ENCODE assay signal across 8 cellular contexts in genomic region chr6:136037246-136037884, GRCh38.
DNase-seq lines count a peak whose midpoint lies in the region; ATAC-seq and TF ChIP-seq lines count a peak whose summit lies in the region.

No MANE protein-coding gene starts in this region.

- no peaks in the 10 kb centered on the region for H3K27me3 ChIP-seq in hepatocyte

- H3K4me1 ChIP-seq in hepatocyte (ENCODE audit: insufficient read depth): peaks cover 24% of the 10 kb centered on the region

- H4K20me1 ChIP-seq in hepatocyte (ENCODE audit: insufficient read depth, poor library complexity, severe bottlenecking): no peaks in the 10 kb centered on the region

- peak overlapping the region; percentile 20 for H2AFZ ChIP-seq in hepatocyte

- no peaks in the 10 kb centered on the region for H3K36me3 ChIP-seq in hepatocyte (replicated peaks; ENCODE audit: insufficient read depth, low read depth)

- no peaks in the 10 kb centered on the region for H3K9me3 ChIP-seq in hepatocyte (ENCODE audit: low read depth)

- no peaks in the 10 kb centered on the region for H3K9me2 ChIP-seq in hepatocyte (replicated peaks; ENCODE audit: insufficient read depth)

- peak overlapping the region; percentile 59 for H3K27ac ChIP-seq in hepatocyte

- H3K4me2 ChIP-seq in hepatocyte: peak overlapping the region; percentile 59

- H3K79me2 ChIP-seq in hepatocyte: peaks cover 8% of the 10 kb centered on the region

- 61% methylated on average over 9 of the region's 9 CpGs for WGBS in hepatocyte (ENCODE audit: low lambda C conversion rate, missing lambda C conversion rate)

- peak; percentile 77 for ATAC-seq in GM21619 (IDR thresholded peaks at IDR 0.05; ENCODE audit: unreplicated experiment)

- TF ChIP-seq CTCF in hepatocyte (IDR thresholded peaks at IDR 0.05; ENCODE audit: poor library complexity): no peak

- peak; percentile 39 to 41 for DNase-seq in activated T-cell treated with anti-CD3 and anti-CD28 coated beads, Interleukin-2, amount 50 U/mL, for 48 hours
- DNase-seq in hepatocyte (ENCODE audit: low spot score) (no peak), RKO (ENCODE audit: low spot score) (no peak), germinal center (ENCODE audit: low spot score) (no peak), NCI-H526 (lab: John Stamatoyannopoulos, UW) (no peak)
- peak; percentile 43 for DNase-seq in stimulated activated CD8-positive, alpha-beta memory T cell treated with anti-CD3 and anti-CD28 coated beads, Interleukin-4, amount 100 ng/mL, for 48 hours
- no peak for DNase-seq in activated effector memory CD4-positive, alpha-beta T cell treated with Interleukin-2 at 50 U/mL for 16 hours

- H3K4me3 ChIP-seq in hepatocyte: no peak overlapping the region

Comparison
In these comparisons a context has a peak if more than half of its experiments do, and no peak if none do; other contexts are left out.
1. DNase-seq: peak in activated T-cell treated with anti-CD3 and anti-CD28 coated beads, Interleukin-2, amount 50 U/mL, for 48 hours (2 of 2) and stimulated activated CD8-positive, alpha-beta memory T cell treated with anti-CD3 and anti-CD28 coated beads, Interleukin-4, amount 100 ng/mL, for 48 hours (single experiment); none in hepatocyte (single experiment), RKO (single experiment), germinal center (single experiment), NCI-H526 (0 of 2) and activated effector memory CD4-positive, alpha-beta T cell treated with Interleukin-2 at 50 U/mL for 16 hours (single experiment).